ENCODE assay signal across 8 cellular contexts in the genomic region with DNA sequence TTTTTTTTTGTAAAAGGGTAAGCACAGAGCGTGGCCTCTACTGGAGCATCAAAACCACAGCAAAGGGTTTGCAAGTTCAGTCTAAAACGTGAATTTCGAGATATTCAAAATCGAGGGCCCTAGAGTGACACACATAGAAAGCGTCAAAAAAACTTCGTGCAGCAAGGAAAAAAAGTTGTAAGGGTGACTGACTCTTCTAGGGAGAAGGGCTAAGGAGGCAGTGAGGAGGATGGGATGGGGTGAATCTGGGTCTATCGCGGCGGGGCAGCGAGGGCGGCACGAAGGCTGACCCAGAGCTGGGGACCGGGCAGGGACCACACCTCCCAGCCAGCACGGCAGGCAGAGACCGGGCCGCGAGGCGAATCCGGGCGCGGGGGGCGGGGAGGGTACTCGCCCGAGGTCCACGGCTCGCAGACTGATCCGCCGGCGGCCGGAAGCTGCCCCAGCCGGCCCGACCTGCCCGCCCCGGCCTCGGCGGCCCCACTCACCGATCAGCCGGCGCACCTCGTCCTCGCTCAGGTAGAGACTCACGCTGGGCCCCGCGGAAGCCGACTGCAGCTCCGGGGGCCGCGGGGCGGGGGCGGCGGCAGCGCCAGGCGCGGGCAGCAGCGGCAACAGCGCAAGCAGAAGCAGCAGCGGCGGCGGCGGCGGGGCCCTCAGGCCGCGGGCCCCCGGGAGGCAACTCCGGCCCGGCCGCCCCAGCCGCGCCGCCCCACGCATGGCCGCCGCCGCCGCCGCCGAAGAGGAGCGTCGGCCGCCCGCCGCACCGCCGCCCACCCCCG. TPM values are rescaled to one million over a fixed set of nuclear protein-coding genes. Genes with fewer than 3 reads are reported as not detected.
DNase-seq lines count a peak whose midpoint lies in the region; TF ChIP-seq lines count a peak whose summit lies in the region.

No MANE protein-coding gene starts in this region.

- peak; percentile 14 for DNase-seq in DMS79 treated with DMSO at 0.1 percent for 48 hours (lab: John Stamatoyannopoulos, UW)
- no peak for DNase-seq in DMS79 (lab: John Stamatoyannopoulos, UW)
- peak; percentile 25 for DNase-seq in HFFc6
- DNase-seq in NCI-H1092 (lab: John Stamatoyannopoulos, UW), result peak; percentile 34
- DNase-seq in activated CD4-positive, alpha-beta memory T cell treated with anti-CD3 and anti-CD28 coated beads for 36 hours, result peak; percentile 52
- peak; percentile 40 for DNase-seq in medulla oblongata (ENCODE audit: extremely low spot score)
- peak; percentile 20 for DNase-seq in stimulated activated CD8-positive, alpha-beta memory T cell treated with anti-CD3 and anti-CD28 coated beads, Interleukin-15, amount 100 ng/mL, for 24 hours (ENCODE audit: low read depth)

- WGBS in ectodermal cell, 2 experiments, result 0 to 1% methylated on average over 85 of the region's 85 CpGs

- peaks cover 12% of the 10 kb centered on the region for H3K36me3 Mint-ChIP-seq in HFFc6 (ENCODE audit: low read depth)
- H3K36me3 Mint-ChIP-seq in activated CD4-positive, alpha-beta memory T cell treated with anti-CD3 and anti-CD28 coated beads for 36 hours, result peaks cover 2% of the 10 kb centered on the region

- H3K36me3 ChIP-seq in ectodermal cell (ENCODE audit: control insufficient read depth, insufficient read depth, low read length), result no peaks in the 10 kb centered on the region

- intact Hi-C loops in activated CD4-positive, alpha-beta memory T cell treated with anti-CD3 and anti-CD28 coated beads for 36 hours (cut with micrococcal nuclease), result loop anchor here (1.0 to 5.0 kb wide), 5 partner anchors 11 to 235 kb away; partner anchors contain the start of gene ANAPC13

- H3K4me3 Mint-ChIP-seq in HFFc6, result peak overlapping the region; percentile 97
- peak overlapping the region; percentile 84 for H3K4me3 Mint-ChIP-seq in activated CD4-positive, alpha-beta memory T cell treated with anti-CD3 and anti-CD28 coated beads for 36 hours

- CTCF ChIA-PET in activated CD4-positive, alpha-beta memory T cell treated with anti-CD3 and anti-CD28 coated beads for 36 hours (lab: Charles Lee), result interaction anchor here (0.7 to 2.9 kb wide), 4 partner anchors 11 to 53 kb away, joined by 3 to 10 read pairs (median 3); no protein-coding TSS in a partner anchor

- peaks cover 44% of the 10 kb centered on the region for H3K4me1 Mint-ChIP-seq in HFFc6 (ENCODE audit: low read depth)
- peaks cover 62% of the 10 kb centered on the region for H3K4me1 Mint-ChIP-seq in activated CD4-positive, alpha-beta memory T cell treated with anti-CD3 and anti-CD28 coated beads for 36 hours (ENCODE audit: low read depth)

- peaks cover 24% of the 10 kb centered on the region for H3K4me1 ChIP-seq in ectodermal cell (ENCODE audit: control insufficient read depth, insufficient read depth, low read length)

- H3K27ac ChIP-seq in ectodermal cell (ENCODE audit: insufficient read depth, low read depth, low read length, poor library complexity, severe bottlenecking), result no peak overlapping the region

- no peaks in the 10 kb centered on the region for H3K27me3 ChIP-seq in ectodermal cell (ENCODE audit: control insufficient read depth, insufficient read depth, low read length, poor library complexity, severe bottlenecking)

- H3K27ac Mint-ChIP-seq in HFFc6, result peak overlapping the region; percentile 89
- peak overlapping the region; percentile 85 for H3K27ac Mint-ChIP-seq in activated CD4-positive, alpha-beta memory T cell treated with anti-CD3 and anti-CD28 coated beads for 36 hours

- no peaks in the 10 kb centered on the region for H3K9me3 ChIP-seq in ectodermal cell (ENCODE audit: control insufficient read depth, low read length)

- no peak for TF ChIP-seq CTCF in HFFc6 (IDR thresholded peaks at IDR 0.05)

- H3K4me3 ChIP-seq in ectodermal cell (ENCODE audit: insufficient read depth, low read depth, low read length), result peak overlapping the region; percentile 37

- H3K9me3 Mint-ChIP-seq in HFFc6, result no peaks in the 10 kb centered on the region
- no peaks in the 10 kb centered on the region for H3K9me3 Mint-ChIP-seq in activated CD4-positive, alpha-beta memory T cell treated with anti-CD3 and anti-CD28 coated beads for 36 hours

- POLR2A ChIA-PET in activated CD4-positive, alpha-beta memory T cell treated with anti-CD3 and anti-CD28 coated beads for 36 hours (lab: Charles Lee), result interaction anchor here (1.4 to 1.6 kb wide), 2 partner anchors 13 to 236 kb away, joined by 4 to 7 read pairs; partner anchors contain the start of genes ANAPC13 and CEP63

- peaks cover 3% of the 10 kb centered on the region for H3K27me3 Mint-ChIP-seq in HFFc6 (ENCODE audit: insufficient read depth)
- peaks cover under 1% of the 10 kb centered on the region for H3K27me3 Mint-ChIP-seq in activated CD4-positive, alpha-beta memory T cell treated with anti-CD3 and anti-CD28 coated beads for 36 hours

RNA-seq across cellular contexts. Expression of gene RYK, which starts 0.5 kb away (rescaled TPM):
- total RNA-seq in HFFc6 (2021; fragmentation: NEBNext Ultra II Directional; extraction: Animal tissue kit (Norgen Biotek cat#: 25700)), result 10 to 100 TPM; 46.0 to 54.2 (median 49.9) TPM
- total RNA-seq in activated CD4-positive, alpha-beta memory T cell treated with anti-CD3 and anti-CD28 coated beads for 36 hours, result 10 to 100 TPM; 16.7 to 17.6 TPM
- polyA plus RNA-seq in ectodermal cell (2013, experiment 1 of 4), result 67.6 TPM
- 73.8 TPM for polyA plus RNA-seq in ectodermal cell (2013, experiment 2 of 4)
- 61.2 TPM for polyA plus RNA-seq in ectodermal cell (2013, experiment 3 of 4)
- polyA plus RNA-seq in ectodermal cell (2013, experiment 4 of 4), result 66.5 TPM
